In the genomic region with DNA sequence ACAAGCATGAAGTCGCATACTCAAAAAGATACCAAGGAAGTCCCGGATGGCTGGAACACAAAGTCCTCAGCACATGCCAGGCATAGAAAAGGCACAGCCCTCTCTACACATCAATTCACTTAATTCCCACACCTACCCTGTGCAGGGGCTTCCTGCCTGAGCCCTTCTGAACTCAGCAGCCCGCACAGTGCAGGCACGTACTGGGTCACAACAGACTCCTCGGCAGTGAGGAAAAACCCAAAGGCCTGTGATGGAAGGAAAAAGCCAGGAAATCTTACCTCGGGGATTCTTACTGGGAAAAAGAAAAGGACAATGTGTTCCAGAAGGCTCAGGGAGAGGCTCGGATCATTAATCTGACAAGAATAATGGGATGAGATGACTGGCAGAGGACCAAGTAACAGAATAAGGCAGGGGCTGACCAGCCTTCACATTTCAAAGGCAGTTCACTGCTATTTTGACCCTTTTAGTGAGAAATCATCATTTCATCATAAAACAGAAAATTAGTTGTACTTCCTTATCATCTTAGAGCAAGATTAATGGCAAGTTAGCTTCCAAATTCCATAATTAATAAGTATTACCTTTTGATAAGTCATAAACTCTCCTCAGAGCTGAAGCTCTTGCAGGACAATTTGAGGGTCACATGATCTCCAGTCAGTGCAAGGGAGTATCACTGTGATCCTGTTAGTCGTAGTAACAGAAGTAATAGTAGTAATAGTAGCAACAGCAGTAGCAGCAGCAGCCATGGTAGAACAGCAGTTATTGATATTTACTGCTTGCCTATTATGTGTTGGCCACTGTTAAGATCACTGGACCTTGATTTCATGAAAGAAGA, we compare ENCODE assay signal across 17 cellular contexts.
DNase-seq lines count a peak whose midpoint lies in the region; ATAC-seq, FAIRE-seq and TF ChIP-seq lines count a peak whose summit lies in the region.
"Had no signal": no experiment of that assay in that cellular context is flagged by ENCODE, and none has a peak within 500 bp of the region (broad histone marks: within the 10 kb centered on the region; RNA-seq: fewer than 3 reads in every experiment).

No MANE protein-coding gene starts in this region.

- DNase-seq in NCI-H82 treated with DMSO at 0.1 percent for 48 hours (lab: John Stamatoyannopoulos, UW; ENCODE audit: unreplicated experiment) (peak; percentile 73), left kidney (ENCODE audit: low read depth, low spot score) (peak; percentile 84), spleen (no peak), pancreas (no peak)
- no peak for DNase-seq in activated T-cell treated with anti-CD3 and anti-CD28 coated beads, Interleukin-2, amount 50 U/mL, for 1 hour
- DNase-seq: GF-D8, KG1, NCI-H1105, NCI-H2029, NCI-H2227 treated with DMSO at 0.1 percent for 48 hours, NCI-H510A had no signal

- peak overlapping the region; percentile 16; the same call in 1 of the 2 replicates for H3K9ac ChIP-seq in BLaER1

- H3K9me3 ChIP-seq in BLaER1: no peaks in the 10 kb centered on the region
- no peaks in the 10 kb centered on the region for H3K9me3 ChIP-seq in spleen
- no peaks in the 10 kb centered on the region for H3K9me3 ChIP-seq in pancreas

- 64 to 84% (median 80%) methylated on average over 8 of the region's 8 CpGs for WGBS in spleen, 5 donors
- WGBS in pancreas, 2 donors: 77 to 89% methylated on average over 8 of the region's 8 CpGs

- H3K4me3 ChIP-seq in BLaER1: no peak overlapping the region
- H3K4me3 ChIP-seq in spleen: no peak overlapping the region
- no peak overlapping the region for H3K4me3 ChIP-seq in pancreas

- TF ChIP-seq CTCF in spleen (IDR thresholded peaks at IDR 0.05 in 8 of 11, conservative IDR thresholded peaks at IDR 0.05 in 3 of 11) (no peak), pancreas (IDR thresholded peaks at IDR 0.05) (no peak)

- H3K36me3 ChIP-seq in BLaER1 (peaks cover 79% of the 10 kb centered on the region), spleen (peaks cover 0 to 25% (median 4%) of the 10 kb centered on the region in 6 donors), pancreas (peaks cover 0 to 11% (median 0%) of the 10 kb centered on the region in 3 donors)

- H3K4me1 ChIP-seq in BLaER1 (peaks cover 76% of the 10 kb centered on the region), spleen (peaks cover 0 to 14% (median 4%) of the 10 kb centered on the region in 6 donors), pancreas (no peaks in the 10 kb centered on the region)

- peak overlapping the region; percentile 41 for H3K4me2 ChIP-seq in BLaER1

- no peak for TF ChIP-seq POLR2A in spleen (IDR thresholded peaks at IDR 0.05)

- ATAC-seq in pancreas: no peak
- ATAC-seq in GM18520 (IDR thresholded peaks at IDR 0.05; ENCODE audit: unreplicated experiment): no peak
- ATAC-seq: Panc1 had no signal

- H3K27me3 ChIP-seq in BLaER1 (no peaks in the 10 kb centered on the region), spleen (replicated peaks in 1 of 7) (no peaks in the 10 kb centered on the region), pancreas (no peaks in the 10 kb centered on the region)

- intact Hi-C loops in spleen (cut with DNase I; ENCODE audit: low total_unique reads): no loop called here
- intact Hi-C loops in pancreas (cut with DNase I): no loop called here

- H3K27ac ChIP-seq in BLaER1 (peak overlapping the region; percentile 63), spleen (peak overlapping the region in 6 of 8 donors; percentile 9 to 57 (median 46)), pancreas (no peak overlapping the region)
- H3K27ac ChIP-seq: HL-60 had no signal

- no peaks in the 10 kb centered on the region for H4K20me1 ChIP-seq in BLaER1

- no peak for FAIRE-seq in pancreas (lab: Jason Lieb, UNC)
- FAIRE-seq: A204.1, GM19239 had no signal

Comparison
In these comparisons a context has a peak if more than half of its experiments do, and no peak if none do; other contexts are left out.
1. H3K27ac ChIP-seq: peak in BLaER1 (single experiment) and spleen (6 of 8); none in pancreas (0 of 4).
2. DNase-seq: peak in NCI-H82 treated with DMSO at 0.1 percent for 48 hours (single experiment) and left kidney (single experiment); none in spleen (single experiment), activated T-cell treated with anti-CD3 and anti-CD28 coated beads, Interleukin-2, amount 50 U/mL, for 1 hour (single experiment) and pancreas (0 of 6).